ENCODE assay signal across 17 cellular contexts in the genomic region with DNA sequence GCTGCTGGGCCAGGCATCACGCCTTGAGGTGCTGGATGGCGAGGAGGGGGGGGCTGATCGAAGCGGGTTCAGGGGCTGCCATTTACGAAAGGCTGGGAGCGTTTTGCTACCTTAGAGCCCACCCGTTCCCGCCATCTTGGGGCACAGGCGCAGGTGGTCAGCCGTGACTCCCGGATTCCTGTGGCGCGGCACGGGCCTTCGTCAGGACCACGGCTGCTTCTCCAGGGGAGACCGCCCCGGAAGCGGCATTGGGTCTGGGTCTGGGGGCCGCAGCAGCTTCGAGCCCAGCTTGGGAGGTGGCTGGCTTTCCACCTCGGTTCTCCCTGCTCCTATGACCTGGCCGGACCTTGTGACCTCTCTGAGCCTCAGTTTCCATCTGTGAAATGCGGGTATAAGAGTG. TPM values are rescaled to one million over a fixed set of nuclear protein-coding genes. Genes with fewer than 3 reads are reported as not detected.
DNase-seq lines count a peak whose midpoint lies in the region; ATAC-seq, FAIRE-seq and TF ChIP-seq lines count a peak whose summit lies in the region.
"Had no signal": no experiment of that assay in that cellular context is flagged by ENCODE, and none has a peak within 500 bp of the region (broad histone marks: within the 10 kb centered on the region; RNA-seq: fewer than 3 reads in every experiment).

No MANE protein-coding gene starts in this region.

- H3K4me3 Mint-ChIP-seq in H9, result no peak overlapping the region
- H3K4me3 Mint-ChIP-seq: activated naive CD8-positive, alpha-beta T cell treated with anti-CD3 and anti-CD28 coated beads for 36 hours had no signal

- intact Hi-C loops in breast epithelium (cut with DNase I; ENCODE audit: low total_unique reads), result loop anchor here (5.0 kb wide), 1 partner anchor 871 kb away; no protein-coding TSS in a partner anchor

- TF ChIP-seq CTCF in A549 (IDR thresholded peaks at IDR 0.05) (no peak), H9 (conservative IDR thresholded peaks at IDR 0.05) (no peak), breast epithelium (IDR thresholded peaks at IDR 0.05) (no peak)

- H3K4me2 ChIP-seq in A549, result peak overlapping the region; percentile 87
- H3K4me2 ChIP-seq in H9 (ENCODE audit: insufficient read depth, insufficient read length, low read length), result no peak overlapping the region
- no peak overlapping the region for H3K4me2 ChIP-seq in neuronal stem cell (ENCODE audit: insufficient read depth, low read length, poor library complexity, severe bottlenecking)

- H3K27ac ChIP-seq in A549, result peak overlapping the region; percentile 92 to 93
- H3K27ac ChIP-seq in H9 (ENCODE audit: insufficient read length, low read depth, low read length), result no peak overlapping the region
- peak overlapping the region; percentile 26 to 80 for H3K27ac ChIP-seq in breast epithelium
- no peak overlapping the region for H3K27ac ChIP-seq in neuronal stem cell (replicated peaks; ENCODE audit: low read length)
- H3K27ac ChIP-seq: HL-60 had no signal

- H3K18ac ChIP-seq in H9 (ENCODE audit: insufficient read length, low read depth, low read length), result no peak overlapping the region
- H3K18ac ChIP-seq in neuronal stem cell (ENCODE audit: low read length), result peak overlapping the region; percentile 48

- H2AFZ ChIP-seq in H9 (ENCODE audit: low read length), result no peak overlapping the region
- no peak overlapping the region for H2AFZ ChIP-seq in neuronal stem cell (ENCODE audit: low read length)

- H2BK12ac ChIP-seq in H9 (ENCODE audit: insufficient read length, low read depth, low read length) (no peak overlapping the region), neuronal stem cell (ENCODE audit: low read length) (no peak overlapping the region)

- no peak overlapping the region for H3K4me3 ChIP-seq in A549
- peak overlapping the region in 1 of 3 donors; percentile 49 for H3K4me3 ChIP-seq in breast epithelium
- no peak overlapping the region for H3K4me3 ChIP-seq in neuronal stem cell (ENCODE audit: low read length in 2 of 2)
- H3K4me3 ChIP-seq: suprapubic skin had no signal

- no peak for ATAC-seq in A549
- ATAC-seq in GM21447 (IDR thresholded peaks at IDR 0.05; ENCODE audit: unreplicated experiment), result no peak

- H3K23me2 ChIP-seq in H9 (ENCODE audit: insufficient read length, low read depth, low read length, poor library complexity, severe bottlenecking), result no peaks in the 10 kb centered on the region

- H3K27me3 ChIP-seq in H9 (ENCODE audit: insufficient read depth, low read length) (no peaks in the 10 kb centered on the region), breast epithelium (no peaks in the 10 kb centered on the region), neuronal stem cell (ENCODE audit: control insufficient read depth in 3 of 3, insufficient read depth in 3 of 3, low read depth in 1 of 3, low read length in 3 of 3) (peaks cover 0 to 63% (median 0%) of the 10 kb centered on the region in 3 experiments)
- H3K27me3 ChIP-seq: Peyer's patch, suprapubic skin had no signal

- DNase-seq in A549 (ENCODE audit: low read depth in 1 of 2, low spot score in 1 of 2) (no peak), H9 (no peak), breast epithelium (ENCODE audit: low spot score in 2 of 2) (no peak), neuronal stem cell (ENCODE audit: low spot score) (no peak), superior temporal gyrus (ENCODE audit: extremely low spot score) (no peak), AG08396 (ENCODE audit: low spot score) (no peak)
- DNase-seq in NK-92 treated with Interleukin-12 subunit alpha and Interleukin-12 subunit beta, amount 100 ng/mL, for 24 hours (lab: John Stamatoyannopoulos, UW), result no peak
- DNase-seq: activated CD4-positive, alpha-beta T cell treated with anti-CD3 and anti-CD28 coated beads, Interleukin-2, amount 50 U/mL, for 1 hour; DMS79 treated with DMSO at 0.1 percent for 48 hours; NCI-H187; NCI-H345; Peyer's patch had no signal

- no peak overlapping the region for H3K56ac ChIP-seq in H9 (ENCODE audit: insufficient read length, low read depth, low read length)

- H4K8ac ChIP-seq in H9 (replicated peaks; ENCODE audit: insufficient read length, low read depth, low read length) (no peak overlapping the region), neuronal stem cell (ENCODE audit: low read depth, low read length) (no peak overlapping the region)

- H3K79me1 ChIP-seq in H9 (ENCODE audit: insufficient read depth, low read depth, low read length, poor library complexity, severe bottlenecking), result no peaks in the 10 kb centered on the region
- H3K79me1 ChIP-seq in neuronal stem cell (ENCODE audit: low read depth, low read length), result no peaks in the 10 kb centered on the region

- no peak for TF ChIP-seq EP300 in A549 (IDR thresholded peaks at IDR 0.05)

- TF ChIP-seq POLR2A in A549 (IDR thresholded peaks at IDR 0.05; ENCODE audit: low read length), result no peak
- TF ChIP-seq POLR2A in breast epithelium (IDR thresholded peaks at IDR 0.05), result no peak

- H3K27me3 Mint-ChIP-seq in H9 (ENCODE audit: low read depth), result no peaks in the 10 kb centered on the region
- H3K27me3 Mint-ChIP-seq: activated naive CD8-positive, alpha-beta T cell treated with anti-CD3 and anti-CD28 coated beads for 36 hours; IgD-negative memory B cell had no signal

- H3T11ph ChIP-seq in H9 (ENCODE audit: low read length), result no peak overlapping the region

- H2BK20ac ChIP-seq in H9 (ENCODE audit: low read depth, low read length, poor library complexity, severe bottlenecking), result no peak overlapping the region

- H3K4me1 ChIP-seq in A549, result peaks cover 90% of the 10 kb centered on the region
- H3K4me1 ChIP-seq in H9 (ENCODE audit: insufficient read depth, low read length), result peaks cover 10% of the 10 kb centered on the region; the same call in 1 of the 2 replicates
- no peaks in the 10 kb centered on the region for H3K4me1 ChIP-seq in breast epithelium
- peaks cover 0 to 20% of the 10 kb centered on the region in 2 donors for H3K4me1 ChIP-seq in neuronal stem cell (ENCODE audit: control insufficient read depth in 2 of 2, insufficient read depth in 1 of 2, low read depth in 1 of 2, low read length in 2 of 2)

- peak overlapping the region in 1 of 3 experiments; percentile 18; a peak in 1 of 7 replicates for H3K27ac Mint-ChIP-seq in H9
- H3K27ac Mint-ChIP-seq: IgD-negative memory B cell had no signal

- H2AK5ac ChIP-seq in H9 (ENCODE audit: insufficient read length, low read length) (no peak overlapping the region), neuronal stem cell (ENCODE audit: low read depth, low read length) (peak overlapping the region; percentile 81)

- peaks cover 0 to 1% (median 0%) of the 10 kb centered on the region in 3 experiments; a peak in 1 of 7 replicates for H3K36me3 Mint-ChIP-seq in H9 (ENCODE audit: insufficient read depth in 1 of 3, low read depth in 3 of 3)
- H3K36me3 Mint-ChIP-seq: activated naive CD8-positive, alpha-beta T cell treated with anti-CD3 and anti-CD28 coated beads for 36 hours had no signal

- H3K23ac ChIP-seq in H9 (ENCODE audit: insufficient read length, low read depth, low read length) (no peak overlapping the region), neuronal stem cell (ENCODE audit: low read depth, low read length, poor library complexity) (peak overlapping the region; percentile 8)

- H3K36me3 ChIP-seq in breast epithelium, result no peaks in the 10 kb centered on the region
- H3K36me3 ChIP-seq in neuronal stem cell (replicated peaks in 1 of 2; ENCODE audit: control insufficient read depth in 2 of 2, insufficient read depth in 2 of 2, low read length in 2 of 2), result no peaks in the 10 kb centered on the region
- H3K36me3 ChIP-seq: Peyer's patch had no signal

- no peak overlapping the region for H2BK15ac ChIP-seq in H9 (ENCODE audit: low read depth, low read length)
- no peak overlapping the region for H2BK15ac ChIP-seq in neuronal stem cell (ENCODE audit: low read length)

- no peak for TF ChIP-seq RAD21 in A549 (conservative IDR thresholded peaks at IDR 0.05 in 1 of 2, IDR thresholded peaks at IDR 0.05 in 1 of 2)

- H2BK120ac ChIP-seq in H9 (ENCODE audit: low read depth, low read length, poor library complexity, severe bottlenecking) (no peak overlapping the region), neuronal stem cell (ENCODE audit: low read depth, low read length) (no peak overlapping the region)

- H3K9me3 Mint-ChIP-seq in H9, result no peaks in the 10 kb centered on the region
- H3K9me3 Mint-ChIP-seq: activated naive CD8-positive, alpha-beta T cell treated with anti-CD3 and anti-CD28 coated beads for 36 hours; IgD-negative memory B cell had no signal

- WGBS in A549 (ENCODE audit: missing lambda C conversion rate), result 95% methylated on average over 4 of the region's 24 CpGs
- no CpG with 5 or more reads among the region's 24 CpGs for WGBS in H9 (ENCODE audit: extremely low coverage, insufficient read length, low lambda C conversion rate)
- no CpG with 5 or more reads among the region's 24 CpGs for WGBS in neuronal stem cell (ENCODE audit: extremely low coverage in 2 of 2, insufficient read length in 2 of 2, insufficient replicate concordance in 1 of 2), 2 donors

- POLR2A ChIA-PET in A549 (lab: Yijun Ruan, JAX), result no interaction called here

- H3K4ac ChIP-seq in H9 (ENCODE audit: low read depth, low read length) (no peak overlapping the region), neuronal stem cell (ENCODE audit: low read length) (no peak overlapping the region)

- no peak overlapping the region for H4K91ac ChIP-seq in H9 (ENCODE audit: insufficient read length, low read depth, low read length)
- no peak overlapping the region for H4K91ac ChIP-seq in neuronal stem cell (ENCODE audit: low read depth, low read length, poor library complexity)

- FAIRE-seq in A549 (lab: Jason Lieb, UNC), result no peak

- peaks cover 41 to 49% of the 10 kb centered on the region in 2 experiments for H3K4me1 Mint-ChIP-seq in H9

- H3K14ac ChIP-seq in H9 (ENCODE audit: insufficient read depth, low read length) (0 out of 2 replicates have a peak overlapping the region, but pooled peaks have one; percentile 4), neuronal stem cell (ENCODE audit: low read length) (no peak overlapping the region)

- no peaks in the 10 kb centered on the region for H4K20me1 ChIP-seq in H9 (ENCODE audit: control insufficient read depth, insufficient read depth, insufficient read length)

- CTCF ChIA-PET in A549 (lab: Yijun Ruan, JAX), result interaction anchor here (0.9 kb wide), 1 partner anchor 27 kb away, joined by 3 read pairs; no protein-coding TSS in a partner anchor

- no peak overlapping the region for H3K9ac ChIP-seq in H9 (ENCODE audit: extremely low read depth, insufficient read length, low read length)
- no peak overlapping the region for H3K9ac ChIP-seq in neuronal stem cell (ENCODE audit: low read depth, low read length, poor library complexity)

- H3K9me3 ChIP-seq in A549 (no peaks in the 10 kb centered on the region), H9 (ENCODE audit: control insufficient read depth, low read depth, low read length) (no peaks in the 10 kb centered on the region), breast epithelium (no peaks in the 10 kb centered on the region), neuronal stem cell (replicated peaks in 1 of 2; ENCODE audit: control insufficient read depth in 2 of 2, insufficient read depth in 1 of 2, low read depth in 1 of 2, low read length in 2 of 2) (no peaks in the 10 kb centered on the region)
- H3K9me3 ChIP-seq: Peyer's patch, suprapubic skin had no signal

- no peak overlapping the region for H2BK5ac ChIP-seq in H9 (ENCODE audit: insufficient read length, low read length)
- no peak overlapping the region for H2BK5ac ChIP-seq in neuronal stem cell (ENCODE audit: low read length)

- H3K79me2 ChIP-seq in H9 (ENCODE audit: insufficient read depth, low read length), result no peaks in the 10 kb centered on the region

- H4K5ac ChIP-seq in H9 (ENCODE audit: insufficient read length, low read depth, low read length), result no peak overlapping the region

RNA-seq across cellular contexts. Expression of a gene that starts 23.8 kb away (rescaled TPM):
- polyA plus RNA-seq in A549 (2011; rRNA removed), result 19.4 and 23.7 TPM in 2 replicates
- polyA plus RNA-seq in A549 (2012; cell fraction: cytosol; rRNA removed), result 20.5 and 26.4 TPM in 2 replicates
- polyA plus RNA-seq in A549 (2012; cell fraction: nucleus; rRNA removed), result 21.7 and 23.4 TPM in 2 replicates
- 16.9 to 25.3 TPM (median 22.3 TPM) in 3 replicates for polyA plus RNA-seq in A549 (2017; fragmentation: RNase III; extraction: RNeasy Plus Mini Kit Qiagen cat#74134 plus additional on column Dnase treatment)
- polyA minus RNA-seq in A549 (2011; rRNA and poly(A)+ RNA removed), result 39.6 and 39.8 TPM in 2 replicates
- total RNA-seq in H9 (2021), result 2.7 and 2.9 TPM in 2 replicates
- 10 to 100 TPM; 30.6 to 52.5 (median 34.4) TPM for total RNA-seq in breast epithelium
- 5.2 TPM for polyA plus RNA-seq in neuronal stem cell (2013, experiment 1 of 2)
- polyA plus RNA-seq in neuronal stem cell (2013, experiment 2 of 2), result 5.1 TPM

Comparison
In these comparisons a context has a peak if more than half of its experiments do, and no peak if none do; other contexts are left out.
1. H3K27ac ChIP-seq: peak in A549 (2 of 2) and breast epithelium (2 of 2); none in H9 (single experiment) and neuronal stem cell (single experiment).